ENCODE assay signal across 8 cellular contexts in the genomic region with DNA sequence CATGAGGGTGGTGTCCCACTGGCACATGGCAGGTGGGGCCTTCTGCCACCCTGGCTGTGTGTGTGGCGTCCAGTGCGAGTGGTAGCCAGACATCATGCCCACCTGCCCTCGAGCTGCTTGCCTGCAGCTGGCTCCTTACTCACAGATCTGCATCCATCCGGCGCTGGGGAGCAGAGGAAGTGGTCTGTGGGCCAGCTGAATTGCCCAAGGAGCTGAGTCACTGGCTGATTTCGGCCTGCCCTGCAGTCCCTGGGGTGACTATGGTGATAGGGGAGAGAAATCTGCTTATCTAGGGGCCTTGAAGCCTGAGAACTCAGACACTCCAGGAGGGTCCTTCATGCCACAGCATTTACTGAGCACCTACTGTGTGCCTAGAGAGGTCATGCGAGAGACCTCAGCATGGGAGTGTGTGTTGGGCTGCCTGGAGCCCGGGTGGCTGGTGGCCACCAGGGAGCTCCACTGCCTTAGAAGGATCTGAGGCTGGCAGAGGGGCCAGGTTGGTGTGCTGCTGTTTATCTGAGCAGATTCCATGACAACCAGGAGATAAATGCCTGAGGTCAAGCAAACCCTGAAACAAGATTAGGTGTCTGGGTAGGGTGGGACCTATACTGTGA. TPM values are rescaled to one million over a fixed set of nuclear protein-coding genes. Genes with fewer than 3 reads are reported as not detected.
DNase-seq lines count a peak whose midpoint lies in the region; ATAC-seq, FAIRE-seq and TF ChIP-seq lines count a peak whose summit lies in the region.

No MANE protein-coding gene starts in this region.

- peaks cover 30 to 51% of the 10 kb centered on the region in 2 donors for H3K36me3 Mint-ChIP-seq in CD4-positive, alpha-beta memory T cell

- peak; percentile 40 for ATAC-seq in GM19467 (IDR thresholded peaks at IDR 0.05; ENCODE audit: unreplicated experiment)
- ATAC-seq in GM12878 = peak; percentile 62

- peaks cover 92% of the 10 kb centered on the region for H3K79me2 ChIP-seq in GM12878 (ENCODE audit: control insufficient read depth, insufficient read depth, low read length)

- peak overlapping the region; percentile 77 for H3K4me2 ChIP-seq in GM12878 (ENCODE audit: control insufficient read depth, insufficient read depth)

- DNase-seq in CD4-positive, alpha-beta memory T cell = peak; percentile 37 to 83 (median 44)
- peak; percentile 38 for DNase-seq in T-helper 9 cell
- DNase-seq in GM12878 (ENCODE audit: low read depth, low spot score) = no peak
- DNase-seq in kidney glomerular epithelial cell (lab: John Stamatoyannopoulos, UW) = peak; percentile 76
- DNase-seq in stimulated activated CD4-positive, alpha-beta T cell treated with anti-CD3 and anti-CD28 coated beads, TNF-alpha, amount 100 ng/mL, for 48 hours (ENCODE audit: low read depth in 3 of 3) = peak in 2 of 3 donors; percentile 55 to 66
- no peak for DNase-seq in NCI-H345 treated with DMSO at 0.1 percent for 48 hours (lab: John Stamatoyannopoulos, UW; ENCODE audit: unreplicated experiment)

- no peaks in the 10 kb centered on the region for H3K9me3 ChIP-seq in CD4-positive, alpha-beta memory T cell (ENCODE audit: control insufficient read depth in 1 of 2, low read length in 2 of 2)
- no peaks in the 10 kb centered on the region for H3K9me3 ChIP-seq in HUES6 (ENCODE audit: control insufficient read depth, insufficient read depth, low read depth, low read length)
- peaks cover 2% of the 10 kb centered on the region; the same call in 2 of the 3 replicates for H3K9me3 ChIP-seq in GM12878 (replicated peaks; ENCODE audit: control insufficient read depth, insufficient read depth, low read length)

- TF ChIP-seq RAD21 in GM12878 (IDR thresholded peaks at IDR 0.05; ENCODE audit: insufficient read depth, low read depth, low read length) = peak; percentile 42; the same call in 1 of the 2 replicates

- H3K4me1 Mint-ChIP-seq in CD4-positive, alpha-beta memory T cell = peaks cover 80 to 98% (median 94%) of the 10 kb centered on the region in 4 donors

- WGBS in GM12878 (ENCODE audit: insufficient coverage, insufficient replicate concordance, low lambda C conversion rate, missing lambda C conversion rate) = 4% methylated on average over 8 of the region's 8 CpGs

- peak overlapping the region; percentile 10 to 28 for H3K4me3 ChIP-seq in CD4-positive, alpha-beta memory T cell (ENCODE audit: low read length in 2 of 2)
- no peak overlapping the region for H3K4me3 ChIP-seq in HUES6 (ENCODE audit: low read depth, low read length)
- peak overlapping the region; percentile 49 for H3K4me3 ChIP-seq in GM12878

- SMC1A ChIA-PET in GM12878 (lab: Charles Lee; ENCODE audit: uncharacterized antibody, unreplicated experiment) = interaction anchor here (1.0 to 18.8 kb wide), 19 partner anchors 10 to 237 kb away, joined by 3 to 300 read pairs (median 8); partner anchors contain the start of gene IRF1

- RAD21 ChIA-PET in GM12878 (lab: Charles Lee; ENCODE audit: unreplicated experiment) = interaction anchor here (0.9 to 12.5 kb wide), 12 partner anchors 11 to 199 kb away, joined by 3 to 453 read pairs (median 22); partner anchors contain the start of genes IRF1 and P4HA2

- CTCF ChIA-PET in CD4-positive, alpha-beta memory T cell (lab: Charles Lee; ENCODE audit: partially characterized antibody) = interaction anchor here (1.0 to 7.5 kb wide), 18 partner anchors 11 to 72 kb away, joined by 3 to 100 read pairs (median 17); partner anchors contain the start of gene IRF1
- CTCF ChIA-PET in GM12878 (lab: Yijun Ruan, JAX) = interaction anchor here (0.8 to 11.0 kb wide), 18 partner anchors 9 to 246 kb away, joined by 3 to 184 read pairs (median 8); partner anchors contain the start of gene IRF1

- TF ChIP-seq EP300 in GM12878 (IDR thresholded peaks at IDR 0.05; ENCODE audit: borderline replicate concordance in 1 of 2, control insufficient read depth in 1 of 2, low read depth in 2 of 2, low read length in 2 of 2) = peak; percentile 17 to 67; a peak in 3 of 4 replicates

- POLR2A ChIA-PET in CD4-positive, alpha-beta memory T cell (lab: Charles Lee; ENCODE audit: partially characterized antibody) = interaction anchor here (0.9 to 19.7 kb wide), 12 partner anchors 10 to 1174 kb away, joined by 4 to 565 read pairs (median 100); partner anchors contain the start of gene IRF1
- POLR2A ChIA-PET in GM12878 (lab: Charles Lee) = interaction anchor here (0.6 to 11.2 kb wide), 12 partner anchors 9 to 1641 kb away, joined by 3 to 389 read pairs (median 16); partner anchors contain the start of gene IRF1

- BruUV-seq in GM12878 (replicated peaks; lab: Mats Ljungman, UMichigan) = no TSS peak

- no peaks in the 10 kb centered on the region for H3K27me3 Mint-ChIP-seq in CD4-positive, alpha-beta memory T cell

- peak; percentile 47 to 56 (median 52) for TF ChIP-seq CTCF in GM12878 (IDR thresholded peaks at IDR 0.05 in 2 of 3, conservative IDR thresholded peaks at IDR 0.05 in 1 of 3; ENCODE audit: control insufficient read depth in 2 of 3, extremely low read depth in 1 of 3, insufficient read depth in 1 of 3, low read depth in 3 of 3, low read length in 3 of 3)

- peaks cover 100% of the 10 kb centered on the region for H3K4me1 ChIP-seq in CD4-positive, alpha-beta memory T cell (ENCODE audit: insufficient read depth, low read length)
- H3K4me1 ChIP-seq in HUES6 (ENCODE audit: control insufficient read depth, insufficient read depth, low read length) (peaks cover 42% of the 10 kb centered on the region), GM12878 (ENCODE audit: control insufficient read depth, insufficient read depth, low read length) (peaks cover 90% of the 10 kb centered on the region)

- H3K9ac ChIP-seq in HUES6 (ENCODE audit: low read length) (peak overlapping the region; percentile 17), GM12878 (ENCODE audit: control insufficient read depth, insufficient read depth, low read length) (peak overlapping the region; percentile 87)

- no peak for FAIRE-seq in GM12878 (lab: Jason Lieb, UNC)

- in situ Hi-C loops in GM12878 (cut with MboI) = no loop called here

- H3K36me3 ChIP-seq in CD4-positive, alpha-beta memory T cell (ENCODE audit: insufficient read depth, low read length) = peaks cover 8% of the 10 kb centered on the region
- no peaks in the 10 kb centered on the region for H3K36me3 ChIP-seq in HUES6 (ENCODE audit: control insufficient read depth, insufficient read depth, low read length)
- peaks cover 8 to 20% of the 10 kb centered on the region in 2 experiments; a peak in 3 of 4 replicates for H3K36me3 ChIP-seq in GM12878 (ENCODE audit: control insufficient read depth in 2 of 2, insufficient read depth in 2 of 2, low read length in 1 of 2)

- peak overlapping the region; percentile 67 to 83 (median 76) for H3K4me3 Mint-ChIP-seq in CD4-positive, alpha-beta memory T cell

- H3K27ac Mint-ChIP-seq in CD4-positive, alpha-beta memory T cell = peak overlapping the region; percentile 96 to 99 (median 98)

- H3K27me3 ChIP-seq in CD4-positive, alpha-beta memory T cell (ENCODE audit: insufficient read depth, low read length) = no peaks in the 10 kb centered on the region
- no peaks in the 10 kb centered on the region for H3K27me3 ChIP-seq in HUES6 (ENCODE audit: control insufficient read depth, insufficient read depth, low read length)
- H3K27me3 ChIP-seq in GM12878 (replicated peaks in 1 of 2; ENCODE audit: control insufficient read depth in 2 of 2, insufficient read depth in 2 of 2, low read length in 1 of 2) = no peaks in the 10 kb centered on the region

- H2AFZ ChIP-seq in GM12878 (ENCODE audit: control insufficient read depth, low read depth, low read length) = no peak overlapping the region

- peak overlapping the region; percentile 77 for H3K27ac ChIP-seq in CD4-positive, alpha-beta memory T cell (ENCODE audit: low read depth, low read length)
- H3K27ac ChIP-seq in HUES6 (ENCODE audit: low read depth, low read length) = no peak overlapping the region
- H3K27ac ChIP-seq in GM12878 (ENCODE audit: control insufficient read depth, insufficient read depth) = peak overlapping the region; percentile 94

- peaks cover 0 to 2% (median 0%) of the 10 kb centered on the region in 8 donors for H3K9me3 Mint-ChIP-seq in CD4-positive, alpha-beta memory T cell

- TF ChIP-seq POLR2A in GM12878 (IDR thresholded peaks at IDR 0.05; ENCODE audit: low read depth, low read length) = peak; percentile 88

- intact Hi-C loops in CD4-positive, alpha-beta memory T cell (cut with micrococcal nuclease) = loop anchor here (1.0 to 2.0 kb wide), 5 partner anchors 11 to 64 kb away; partner anchors contain the start of gene IRF1
- intact Hi-C loops in GM12878 (cut with micrococcal nuclease; ENCODE audit: unreplicated experiment) = loop anchor here (1.0 kb wide), 3 partner anchors 30 to 64 kb away; partner anchors contain the start of gene IRF1

- H4K20me1 ChIP-seq in GM12878 (ENCODE audit: control insufficient read depth, insufficient read depth) = no peaks in the 10 kb centered on the region

TF ChIP-seq in GM12878, 131 proteins besides CTCF, POLR2A, EP300 and RAD21 (continues in another document):
- TF ChIP-seq MTA2 (IDR thresholded peaks at IDR 0.05; ENCODE audit: low read depth) = peak; percentile 25; the same call in 1 of the 2 replicates

RNA-seq across cellular contexts. Expression of gene SLC22A5, which starts 57.1 kb away (rescaled TPM):
- 1 to 10 TPM; 8.9 to 10.0 TPM for total RNA-seq in CD4-positive, alpha-beta memory T cell
- 1 to 10 TPM; 1.9 to 2.9 TPM for polyA plus RNA-seq in CD4-positive, alpha-beta memory T cell
- 5.8 and 6.4 TPM in 2 replicates for total RNA-seq in GM12878 (2013; cell fraction: nucleolus; rRNA removed)
- total RNA-seq in GM12878 (2014; rRNA removed) (2.4 and 3.3 TPM in 2 replicates), GM12878 (2014; rRNA removed; fragmentation: Illumina TruSeq; extraction: Trizol) (2.3 and 3.5 TPM in 2 replicates), GM12878 (2021) (3.4 and 4.8 TPM in 2 replicates)
- polyA plus RNA-seq in GM12878 (2011; ENCODE audit: low read depth) = 1.6 TPM
- polyA plus RNA-seq in GM12878 (2011; rRNA removed) (3.3 and 4.3 TPM in 2 replicates), GM12878 (2014; fragmentation: Illumina TruSeq; extraction: Trizol) (4.4 and 6.6 TPM in 2 replicates), GM12878 (2014; fragmentation: Nextera tagmentation; extraction: Ambion mirVana) (1 to 10 TPM; 1.1 to 1.9 TPM), GM12878 (2014; rRNA removed) (3.7 TPM in 2 replicates), GM12878 (2016; fragmentation: Nextera tagmentation; extraction: Ambion mirVana) (1 to 10 TPM; 2.2 to 2.3 TPM)
- 3.7 and 4.6 TPM in 2 replicates for polyA plus RNA-seq in GM12878 (2011; cell fraction: cytosol; rRNA removed)
- 11.1 and 11.6 TPM in 2 replicates for polyA plus RNA-seq in GM12878 (2011; cell fraction: nucleus; rRNA removed)
- polyA plus RNA-seq in GM12878 (2012) = 0.88 and 1.4 TPM in 2 replicates
- polyA minus RNA-seq in GM12878 (2011; rRNA and poly(A)+ RNA removed) = 6.6 and 10.1 TPM in 2 replicates
- 1.7 TPM in 2 replicates for polyA minus RNA-seq in GM12878 (2011; cell fraction: cytosol; rRNA and poly(A)+ RNA removed)
- polyA minus RNA-seq in GM12878 (2011; cell fraction: nucleus; rRNA and poly(A)+ RNA removed) = 1.7 and 3.9 TPM in 2 replicates

Comparison
In these comparisons a context has a peak if more than half of its experiments do, and no peak if none do; other contexts are left out.
1. DNase-seq: peak in CD4-positive, alpha-beta memory T cell (5 of 5), T-helper 9 cell (single experiment), kidney glomerular epithelial cell (single experiment) and stimulated activated CD4-positive, alpha-beta T cell treated with anti-CD3 and anti-CD28 coated beads, TNF-alpha, amount 100 ng/mL, for 48 hours (2 of 3); none in GM12878 (single experiment) and NCI-H345 treated with DMSO at 0.1 percent for 48 hours (single experiment).